ENCODE assay signal across 2 cellular contexts in the genomic region with DNA sequence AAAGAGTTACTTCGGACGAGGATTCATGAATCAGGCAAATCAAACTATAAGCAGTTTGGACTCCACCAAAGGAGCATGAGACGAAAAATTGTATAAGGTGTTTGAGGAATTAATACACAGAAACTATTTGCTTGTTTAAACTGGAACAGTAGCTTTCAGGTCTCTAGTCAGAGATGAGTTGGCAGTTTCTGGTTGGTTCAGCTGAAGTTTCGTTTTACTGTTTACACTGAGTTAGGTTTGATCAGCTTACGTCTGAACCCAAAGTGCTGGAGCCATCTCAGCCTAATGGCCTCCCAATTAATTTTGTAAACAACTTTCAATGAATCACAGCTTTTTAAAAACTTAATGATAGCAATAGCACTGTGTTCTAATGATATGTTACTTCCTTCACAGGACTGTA.
TF ChIP-seq lines count a peak whose summit lies in the region.

No MANE protein-coding gene starts in this region.

TF ChIP-seq in IMR-90, 13 proteins besides CTCF, POLR2A, EP300 and RAD21 (continued from another document):
- TF ChIP-seq FOS (IDR thresholded peaks at IDR 0.05; ENCODE audit: low read depth, low read length), result no peak
- TF ChIP-seq CEBPB (IDR thresholded peaks at IDR 0.05; ENCODE audit: low read depth, low read length), result no peak
- TF ChIP-seq SMC3 (IDR thresholded peaks at IDR 0.05; ENCODE audit: low read depth, low read length), result no peak
TF ChIP-seq in IMR-90: peak in this region for 1.

TF ChIP-seq in K562, 482 proteins besides CTCF, POLR2A, EP300 and RAD21 (continued from another document):
- TF ChIP-seq PTBP1 (IDR thresholded peaks at IDR 0.05; ENCODE audit: low read depth, low read length), result no peak
